1 cellular context compared by ENCODE assay signal in the genomic region with DNA sequence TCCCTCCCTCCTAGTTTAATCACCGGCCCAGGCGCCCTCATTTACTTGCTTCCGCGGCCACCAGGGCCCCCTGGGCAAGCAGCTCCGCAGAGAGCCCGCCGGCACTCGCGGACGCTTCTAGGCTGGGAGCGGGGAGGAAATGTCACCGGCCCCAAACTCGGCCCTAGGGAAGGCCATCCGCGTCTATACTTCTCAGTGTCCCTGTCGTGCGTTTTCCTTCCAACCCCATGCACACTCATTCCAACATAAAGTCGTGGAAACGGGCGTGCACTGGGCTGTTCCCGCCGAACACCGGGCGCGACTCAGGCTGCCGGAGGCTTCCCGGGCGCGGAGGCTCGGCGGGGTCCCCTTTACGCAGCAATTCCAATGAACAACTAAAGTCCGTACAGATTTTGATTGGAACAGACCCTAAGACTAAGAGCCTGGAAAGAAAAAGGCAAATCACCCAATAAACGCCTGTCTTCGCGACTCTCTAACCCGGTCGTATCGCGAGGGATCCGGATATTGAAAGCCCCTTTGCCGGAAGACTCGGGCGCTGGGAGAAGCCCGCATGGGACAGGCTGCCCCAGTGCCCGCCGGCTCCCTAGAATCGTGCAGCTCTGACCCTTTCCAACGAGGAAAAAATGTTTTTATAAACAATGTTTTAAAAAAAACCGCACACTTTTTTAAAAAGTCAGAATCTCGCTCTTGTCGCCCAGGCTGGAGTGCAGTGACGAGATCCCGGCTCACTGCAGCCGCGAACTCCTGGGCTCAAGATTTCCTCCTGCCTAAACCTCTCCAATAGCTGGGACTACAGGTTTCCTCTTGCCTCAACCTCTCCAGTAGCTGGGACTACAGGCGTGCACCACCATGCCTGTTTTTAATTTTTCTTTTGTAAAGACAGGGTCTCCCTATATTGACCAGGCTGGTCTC.
TF ChIP-seq lines count a peak whose summit lies in the region.

No MANE protein-coding gene starts in this region.

TF ChIP-seq in HepG2, 621 proteins besides CTCF, POLR2A, EP300 and RAD21:
- TF ChIP-seq MED1 (CRISPR knock-in tag; IDR thresholded peaks at IDR 0.05) (no peak), CAMTA2 (CRISPR knock-in tag; IDR thresholded peaks at IDR 0.05; ENCODE audit: borderline replicate concordance) (no peak), ZNF451 (CRISPR knock-in tag; IDR thresholded peaks at IDR 0.05) (no peak), HOXA9 (CRISPR knock-in tag; IDR thresholded peaks at IDR 0.05; ENCODE audit: borderline replicate concordance) (no peak), HOXD1 (CRISPR knock-in tag; IDR thresholded peaks at IDR 0.05) (no peak), NONO (IDR thresholded peaks at IDR 0.05) (no peak), NONO (CRISPR knock-in tag; conservative IDR thresholded peaks at IDR 0.05) (no peak), RBFOX2 (IDR thresholded peaks at IDR 0.05; ENCODE audit: low read depth, low read length) (no peak)
- TF ChIP-seq, protein P1, sequence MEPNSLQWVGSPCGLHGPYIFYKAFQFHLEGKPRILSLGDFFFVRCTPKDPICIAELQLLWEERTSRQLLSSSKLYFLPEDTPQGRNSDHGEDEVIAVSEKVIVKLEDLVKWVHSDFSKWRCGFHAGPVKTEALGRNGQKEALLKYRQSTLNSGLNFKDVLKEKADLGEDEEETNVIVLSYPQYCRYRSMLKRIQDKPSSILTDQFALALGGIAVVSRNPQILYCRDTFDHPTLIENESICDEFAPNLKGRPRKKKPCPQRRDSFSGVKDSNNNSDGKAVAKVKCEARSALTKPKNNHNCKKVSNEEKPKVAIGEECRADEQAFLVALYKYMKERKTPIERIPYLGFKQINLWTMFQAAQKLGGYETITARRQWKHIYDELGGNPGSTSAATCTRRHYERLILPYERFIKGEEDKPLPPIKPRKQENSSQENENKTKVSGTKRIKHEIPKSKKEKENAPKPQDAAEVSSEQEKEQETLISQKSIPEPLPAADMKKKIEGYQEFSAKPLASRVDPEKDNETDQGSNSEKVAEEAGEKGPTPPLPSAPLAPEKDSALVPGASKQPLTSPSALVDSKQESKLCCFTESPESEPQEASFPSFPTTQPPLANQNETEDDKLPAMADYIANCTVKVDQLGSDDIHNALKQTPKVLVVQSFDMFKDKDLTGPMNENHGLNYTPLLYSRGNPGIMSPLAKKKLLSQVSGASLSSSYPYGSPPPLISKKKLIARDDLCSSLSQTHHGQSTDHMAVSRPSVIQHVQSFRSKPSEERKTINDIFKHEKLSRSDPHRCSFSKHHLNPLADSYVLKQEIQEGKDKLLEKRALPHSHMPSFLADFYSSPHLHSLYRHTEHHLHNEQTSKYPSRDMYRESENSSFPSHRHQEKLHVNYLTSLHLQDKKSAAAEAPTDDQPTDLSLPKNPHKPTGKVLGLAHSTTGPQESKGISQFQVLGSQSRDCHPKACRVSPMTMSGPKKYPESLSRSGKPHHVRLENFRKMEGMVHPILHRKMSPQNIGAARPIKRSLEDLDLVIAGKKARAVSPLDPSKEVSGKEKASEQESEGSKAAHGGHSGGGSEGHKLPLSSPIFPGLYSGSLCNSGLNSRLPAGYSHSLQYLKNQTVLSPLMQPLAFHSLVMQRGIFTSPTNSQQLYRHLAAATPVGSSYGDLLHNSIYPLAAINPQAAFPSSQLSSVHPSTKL (CRISPR knock-in tag; IDR thresholded peaks at IDR 0.05): no peak
- TF ChIP-seq, protein P2, sequence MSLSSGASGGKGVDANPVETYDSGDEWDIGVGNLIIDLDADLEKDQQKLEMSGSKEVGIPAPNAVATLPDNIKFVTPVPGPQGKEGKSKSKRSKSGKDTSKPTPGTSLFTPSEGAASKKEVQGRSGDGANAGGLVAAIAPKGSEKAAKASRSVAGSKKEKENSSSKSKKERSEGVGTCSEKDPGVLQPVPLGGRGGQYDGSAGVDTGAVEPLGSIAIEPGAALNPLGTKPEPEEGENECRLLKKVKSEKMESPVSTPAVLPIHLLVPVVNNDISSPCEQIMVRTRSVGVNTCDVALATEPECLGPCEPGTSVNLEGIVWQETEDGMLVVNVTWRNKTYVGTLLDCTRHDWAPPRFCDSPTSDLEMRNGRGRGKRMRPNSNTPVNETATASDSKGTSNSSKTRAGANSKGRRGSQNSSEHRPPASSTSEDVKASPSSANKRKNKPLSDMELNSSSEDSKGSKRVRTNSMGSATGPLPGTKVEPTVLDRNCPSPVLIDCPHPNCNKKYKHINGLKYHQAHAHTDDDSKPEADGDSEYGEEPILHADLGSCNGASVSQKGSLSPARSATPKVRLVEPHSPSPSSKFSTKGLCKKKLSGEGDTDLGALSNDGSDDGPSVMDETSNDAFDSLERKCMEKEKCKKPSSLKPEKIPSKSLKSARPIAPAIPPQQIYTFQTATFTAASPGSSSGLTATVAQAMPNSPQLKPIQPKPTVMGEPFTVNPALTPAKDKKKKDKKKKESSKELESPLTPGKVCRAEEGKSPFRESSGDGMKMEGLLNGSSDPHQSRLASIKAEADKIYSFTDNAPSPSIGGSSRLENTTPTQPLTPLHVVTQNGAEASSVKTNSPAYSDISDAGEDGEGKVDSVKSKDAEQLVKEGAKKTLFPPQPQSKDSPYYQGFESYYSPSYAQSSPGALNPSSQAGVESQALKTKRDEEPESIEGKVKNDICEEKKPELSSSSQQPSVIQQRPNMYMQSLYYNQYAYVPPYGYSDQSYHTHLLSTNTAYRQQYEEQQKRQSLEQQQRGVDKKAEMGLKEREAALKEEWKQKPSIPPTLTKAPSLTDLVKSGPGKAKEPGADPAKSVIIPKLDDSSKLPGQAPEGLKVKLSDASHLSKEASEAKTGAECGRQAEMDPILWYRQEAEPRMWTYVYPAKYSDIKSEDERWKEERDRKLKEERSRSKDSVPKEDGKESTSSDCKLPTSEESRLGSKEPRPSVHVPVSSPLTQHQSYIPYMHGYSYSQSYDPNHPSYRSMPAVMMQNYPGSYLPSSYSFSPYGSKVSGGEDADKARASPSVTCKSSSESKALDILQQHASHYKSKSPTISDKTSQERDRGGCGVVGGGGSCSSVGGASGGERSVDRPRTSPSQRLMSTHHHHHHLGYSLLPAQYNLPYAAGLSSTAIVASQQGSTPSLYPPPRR (CRISPR knock-in tag; IDR thresholded peaks at IDR 0.05; ENCODE audit: borderline replicate concordance): no peak
- TF ChIP-seq, protein P3, sequence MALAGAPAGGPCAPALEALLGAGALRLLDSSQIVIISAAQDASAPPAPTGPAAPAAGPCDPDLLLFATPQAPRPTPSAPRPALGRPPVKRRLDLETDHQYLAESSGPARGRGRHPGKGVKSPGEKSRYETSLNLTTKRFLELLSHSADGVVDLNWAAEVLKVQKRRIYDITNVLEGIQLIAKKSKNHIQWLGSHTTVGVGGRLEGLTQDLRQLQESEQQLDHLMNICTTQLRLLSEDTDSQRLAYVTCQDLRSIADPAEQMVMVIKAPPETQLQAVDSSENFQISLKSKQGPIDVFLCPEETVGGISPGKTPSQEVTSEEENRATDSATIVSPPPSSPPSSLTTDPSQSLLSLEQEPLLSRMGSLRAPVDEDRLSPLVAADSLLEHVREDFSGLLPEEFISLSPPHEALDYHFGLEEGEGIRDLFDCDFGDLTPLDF (CRISPR knock-in tag; IDR thresholded peaks at IDR 0.05): no peak
- TF ChIP-seq, protein P4, sequence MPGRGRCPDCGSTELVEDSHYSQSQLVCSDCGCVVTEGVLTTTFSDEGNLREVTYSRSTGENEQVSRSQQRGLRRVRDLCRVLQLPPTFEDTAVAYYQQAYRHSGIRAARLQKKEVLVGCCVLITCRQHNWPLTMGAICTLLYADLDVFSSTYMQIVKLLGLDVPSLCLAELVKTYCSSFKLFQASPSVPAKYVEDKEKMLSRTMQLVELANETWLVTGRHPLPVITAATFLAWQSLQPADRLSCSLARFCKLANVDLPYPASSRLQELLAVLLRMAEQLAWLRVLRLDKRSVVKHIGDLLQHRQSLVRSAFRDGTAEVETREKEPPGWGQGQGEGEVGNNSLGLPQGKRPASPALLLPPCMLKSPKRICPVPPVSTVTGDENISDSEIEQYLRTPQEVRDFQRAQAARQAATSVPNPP (CRISPR knock-in tag; IDR thresholded peaks at IDR 0.05): no peak
